2 cellular contexts compared by ENCODE assay signal in the genomic region with DNA sequence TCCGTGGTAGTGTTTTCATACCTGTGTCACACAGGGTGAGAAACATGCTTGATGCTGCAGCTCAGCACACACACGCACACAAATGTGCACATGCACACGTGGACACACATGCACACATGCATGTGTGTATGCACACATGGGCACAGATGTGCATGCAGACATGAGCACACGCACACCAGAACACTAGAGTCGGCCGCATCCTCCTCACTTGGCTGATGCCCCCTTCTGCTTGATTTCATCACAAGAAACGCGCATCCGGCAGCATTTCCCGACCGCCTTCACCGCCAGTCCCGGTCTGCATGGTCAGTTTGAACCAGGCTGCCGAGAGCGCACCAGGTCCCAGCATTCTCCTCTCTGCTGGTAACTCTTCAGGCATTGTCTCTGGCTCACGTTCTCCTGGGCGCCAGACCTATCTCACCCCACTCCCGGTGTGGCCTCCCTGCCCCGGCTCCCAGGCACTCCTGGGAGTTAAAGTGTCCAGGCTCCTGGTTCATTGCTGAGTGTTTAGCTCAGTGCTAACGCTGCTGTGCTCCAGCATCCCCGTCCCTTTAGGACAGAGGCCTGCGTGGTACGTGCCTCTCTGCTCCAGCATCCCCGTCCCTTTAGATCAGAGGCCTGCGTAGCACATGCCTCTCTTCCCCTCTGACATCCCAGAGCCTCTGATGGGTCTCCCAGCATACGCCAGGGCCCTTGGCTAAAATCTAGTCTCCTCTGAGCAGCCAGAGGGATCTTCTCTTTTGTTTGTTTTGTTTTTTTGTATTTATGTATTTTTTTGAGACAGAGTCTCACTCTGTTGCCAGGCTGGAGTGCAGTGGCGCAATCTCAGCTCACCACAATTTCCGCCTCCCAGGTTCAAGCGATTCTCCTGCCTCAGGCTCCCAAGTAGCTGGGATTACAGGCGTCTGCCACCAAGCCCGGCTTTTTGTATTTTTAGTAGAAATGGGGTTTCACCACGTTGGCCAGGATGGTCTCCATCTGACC.
A peak's percentile ranks its signal among the peaks of the same experiment; 100 is the strongest.
TF ChIP-seq lines count a peak whose summit lies in the region.

No MANE protein-coding gene starts in this region.

TF ChIP-seq in IMR-90, 13 proteins besides CTCF, POLR2A, EP300 and RAD21:
- TF ChIP-seq, protein P1, sequence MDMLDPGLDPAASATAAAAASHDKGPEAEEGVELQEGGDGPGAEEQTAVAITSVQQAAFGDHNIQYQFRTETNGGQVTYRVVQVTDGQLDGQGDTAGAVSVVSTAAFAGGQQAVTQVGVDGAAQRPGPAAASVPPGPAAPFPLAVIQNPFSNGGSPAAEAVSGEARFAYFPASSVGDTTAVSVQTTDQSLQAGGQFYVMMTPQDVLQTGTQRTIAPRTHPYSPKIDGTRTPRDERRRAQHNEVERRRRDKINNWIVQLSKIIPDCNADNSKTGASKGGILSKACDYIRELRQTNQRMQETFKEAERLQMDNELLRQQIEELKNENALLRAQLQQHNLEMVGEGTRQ (IDR thresholded peaks at IDR 0.05; ENCODE audit: low read depth, low read length) = no peak
- TF ChIP-seq SMC3 (IDR thresholded peaks at IDR 0.05; ENCODE audit: low read depth, low read length) (no peak), MAFK (IDR thresholded peaks at IDR 0.05; ENCODE audit: low read depth, low read length) (no peak), MXI1 (IDR thresholded peaks at IDR 0.05; ENCODE audit: borderline replicate concordance, low read depth, low read length) (no peak), CEBPB (IDR thresholded peaks at IDR 0.05; ENCODE audit: low read depth, low read length) (peak; percentile 51; the same call in 1 of the 2 replicates)
TF ChIP-seq in IMR-90: peak in this region for 1.

TF ChIP-seq in WTC11, 78 proteins besides CTCF, POLR2A, EP300 and RAD21:
- TF ChIP-seq ETV6 (CRISPR knock-in tag; IDR thresholded peaks at IDR 0.05) (no peak), TCF7 (CRISPR knock-in tag; IDR thresholded peaks at IDR 0.05; ENCODE audit: low read depth) (no peak), ZNF317 (CRISPR knock-in tag; IDR thresholded peaks at IDR 0.05; ENCODE audit: borderline replicate concordance, low read depth) (no peak), ELF4 (CRISPR knock-in tag; IDR thresholded peaks at IDR 0.05; ENCODE audit: low read depth) (no peak), FOXP1 (CRISPR knock-in tag; IDR thresholded peaks at IDR 0.05; ENCODE audit: borderline replicate concordance) (no peak), PRRX2 (CRISPR knock-in tag; IDR thresholded peaks at IDR 0.05) (no peak), NFYB (CRISPR knock-in tag; conservative IDR thresholded peaks at IDR 0.05; ENCODE audit: low read depth) (no peak), HMGA2 (CRISPR knock-in tag; IDR thresholded peaks at IDR 0.05) (no peak), RORB (CRISPR knock-in tag; IDR thresholded peaks at IDR 0.05) (no peak), NR2C2 (CRISPR knock-in tag; IDR thresholded peaks at IDR 0.05) (no peak)
- TF ChIP-seq, protein P2, sequence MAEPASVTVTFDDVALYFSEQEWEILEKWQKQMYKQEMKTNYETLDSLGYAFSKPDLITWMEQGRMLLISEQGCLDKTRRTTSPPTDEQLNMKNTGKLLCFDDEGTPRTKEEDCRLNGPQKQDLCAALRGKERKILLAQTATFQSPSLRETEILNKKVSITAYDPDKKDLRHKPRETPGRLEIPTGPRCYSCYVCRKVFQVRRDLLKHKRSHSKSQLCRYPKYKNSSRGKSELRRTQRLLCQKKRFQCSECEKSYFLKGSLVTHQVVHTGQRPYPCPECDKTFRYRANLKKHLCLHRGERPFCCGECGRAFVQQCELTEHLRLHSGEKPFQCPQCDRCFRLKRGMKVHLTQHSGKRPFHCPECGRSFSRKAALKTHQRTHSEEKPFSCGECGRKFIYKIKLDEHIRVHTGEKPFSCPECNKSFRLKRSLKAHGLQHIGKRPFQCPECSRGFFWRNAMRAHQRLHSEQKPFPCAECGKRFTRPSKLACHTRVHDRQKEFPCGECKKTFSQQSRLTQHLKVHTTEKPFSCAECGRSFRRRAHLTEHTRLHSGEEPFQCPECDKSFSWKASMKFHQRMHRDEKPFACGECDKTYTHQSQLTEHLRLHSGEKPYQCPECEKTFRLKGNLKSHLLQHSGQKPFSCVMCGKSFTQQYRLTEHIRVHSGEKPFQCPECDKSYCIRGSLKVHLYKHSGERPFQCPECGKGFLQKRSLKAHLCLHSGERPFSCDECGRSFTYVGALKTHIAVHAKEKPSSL (CRISPR knock-in tag; conservative IDR thresholded peaks at IDR 0.05) = no peak
- TF ChIP-seq, protein P3, sequence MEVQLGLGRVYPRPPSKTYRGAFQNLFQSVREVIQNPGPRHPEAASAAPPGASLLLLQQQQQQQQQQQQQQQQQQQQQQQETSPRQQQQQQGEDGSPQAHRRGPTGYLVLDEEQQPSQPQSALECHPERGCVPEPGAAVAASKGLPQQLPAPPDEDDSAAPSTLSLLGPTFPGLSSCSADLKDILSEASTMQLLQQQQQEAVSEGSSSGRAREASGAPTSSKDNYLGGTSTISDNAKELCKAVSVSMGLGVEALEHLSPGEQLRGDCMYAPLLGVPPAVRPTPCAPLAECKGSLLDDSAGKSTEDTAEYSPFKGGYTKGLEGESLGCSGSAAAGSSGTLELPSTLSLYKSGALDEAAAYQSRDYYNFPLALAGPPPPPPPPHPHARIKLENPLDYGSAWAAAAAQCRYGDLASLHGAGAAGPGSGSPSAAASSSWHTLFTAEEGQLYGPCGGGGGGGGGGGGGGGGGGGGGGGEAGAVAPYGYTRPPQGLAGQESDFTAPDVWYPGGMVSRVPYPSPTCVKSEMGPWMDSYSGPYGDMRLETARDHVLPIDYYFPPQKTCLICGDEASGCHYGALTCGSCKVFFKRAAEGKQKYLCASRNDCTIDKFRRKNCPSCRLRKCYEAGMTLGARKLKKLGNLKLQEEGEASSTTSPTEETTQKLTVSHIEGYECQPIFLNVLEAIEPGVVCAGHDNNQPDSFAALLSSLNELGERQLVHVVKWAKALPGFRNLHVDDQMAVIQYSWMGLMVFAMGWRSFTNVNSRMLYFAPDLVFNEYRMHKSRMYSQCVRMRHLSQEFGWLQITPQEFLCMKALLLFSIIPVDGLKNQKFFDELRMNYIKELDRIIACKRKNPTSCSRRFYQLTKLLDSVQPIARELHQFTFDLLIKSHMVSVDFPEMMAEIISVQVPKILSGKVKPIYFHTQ (CRISPR knock-in tag; IDR thresholded peaks at IDR 0.05) = no peak
- TF ChIP-seq, protein P4, sequence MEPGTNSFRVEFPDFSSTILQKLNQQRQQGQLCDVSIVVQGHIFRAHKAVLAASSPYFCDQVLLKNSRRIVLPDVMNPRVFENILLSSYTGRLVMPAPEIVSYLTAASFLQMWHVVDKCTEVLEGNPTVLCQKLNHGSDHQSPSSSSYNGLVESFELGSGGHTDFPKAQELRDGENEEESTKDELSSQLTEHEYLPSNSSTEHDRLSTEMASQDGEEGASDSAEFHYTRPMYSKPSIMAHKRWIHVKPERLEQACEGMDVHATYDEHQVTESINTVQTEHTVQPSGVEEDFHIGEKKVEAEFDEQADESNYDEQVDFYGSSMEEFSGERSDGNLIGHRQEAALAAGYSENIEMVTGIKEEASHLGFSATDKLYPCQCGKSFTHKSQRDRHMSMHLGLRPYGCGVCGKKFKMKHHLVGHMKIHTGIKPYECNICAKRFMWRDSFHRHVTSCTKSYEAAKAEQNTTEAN (CRISPR knock-in tag; IDR thresholded peaks at IDR 0.05) = no peak
- TF ChIP-seq, protein P5, sequence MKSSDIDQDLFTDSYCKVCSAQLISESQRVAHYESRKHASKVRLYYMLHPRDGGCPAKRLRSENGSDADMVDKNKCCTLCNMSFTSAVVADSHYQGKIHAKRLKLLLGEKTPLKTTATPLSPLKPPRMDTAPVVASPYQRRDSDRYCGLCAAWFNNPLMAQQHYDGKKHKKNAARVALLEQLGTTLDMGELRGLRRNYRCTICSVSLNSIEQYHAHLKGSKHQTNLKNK (CRISPR knock-in tag; IDR thresholded peaks at IDR 0.05) = no peak
- TF ChIP-seq, protein P6, sequence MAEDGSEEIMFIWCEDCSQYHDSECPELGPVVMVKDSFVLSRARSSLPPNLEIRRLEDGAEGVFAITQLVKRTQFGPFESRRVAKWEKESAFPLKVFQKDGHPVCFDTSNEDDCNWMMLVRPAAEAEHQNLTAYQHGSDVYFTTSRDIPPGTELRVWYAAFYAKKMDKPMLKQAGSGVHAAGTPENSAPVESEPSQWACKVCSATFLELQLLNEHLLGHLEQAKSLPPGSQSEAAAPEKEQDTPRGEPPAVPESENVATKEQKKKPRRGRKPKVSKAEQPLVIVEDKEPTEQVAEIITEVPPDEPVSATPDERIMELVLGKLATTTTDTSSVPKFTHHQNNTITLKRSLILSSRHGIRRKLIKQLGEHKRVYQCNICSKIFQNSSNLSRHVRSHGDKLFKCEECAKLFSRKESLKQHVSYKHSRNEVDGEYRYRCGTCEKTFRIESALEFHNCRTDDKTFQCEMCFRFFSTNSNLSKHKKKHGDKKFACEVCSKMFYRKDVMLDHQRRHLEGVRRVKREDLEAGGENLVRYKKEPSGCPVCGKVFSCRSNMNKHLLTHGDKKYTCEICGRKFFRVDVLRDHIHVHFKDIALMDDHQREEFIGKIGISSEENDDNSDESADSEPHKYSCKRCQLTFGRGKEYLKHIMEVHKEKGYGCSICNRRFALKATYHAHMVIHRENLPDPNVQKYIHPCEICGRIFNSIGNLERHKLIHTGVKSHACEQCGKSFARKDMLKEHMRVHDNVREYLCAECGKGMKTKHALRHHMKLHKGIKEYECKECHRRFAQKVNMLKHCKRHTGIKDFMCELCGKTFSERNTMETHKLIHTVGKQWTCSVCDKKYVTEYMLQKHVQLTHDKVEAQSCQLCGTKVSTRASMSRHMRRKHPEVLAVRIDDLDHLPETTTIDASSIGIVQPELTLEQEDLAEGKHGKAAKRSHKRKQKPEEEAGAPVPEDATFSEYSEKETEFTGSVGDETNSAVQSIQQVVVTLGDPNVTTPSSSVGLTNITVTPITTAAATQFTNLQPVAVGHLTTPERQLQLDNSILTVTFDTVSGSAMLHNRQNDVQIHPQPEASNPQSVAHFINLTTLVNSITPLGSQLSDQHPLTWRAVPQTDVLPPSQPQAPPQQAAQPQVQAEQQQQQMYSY (CRISPR knock-in tag; IDR thresholded peaks at IDR 0.05) = no peak
- TF ChIP-seq, protein P7, sequence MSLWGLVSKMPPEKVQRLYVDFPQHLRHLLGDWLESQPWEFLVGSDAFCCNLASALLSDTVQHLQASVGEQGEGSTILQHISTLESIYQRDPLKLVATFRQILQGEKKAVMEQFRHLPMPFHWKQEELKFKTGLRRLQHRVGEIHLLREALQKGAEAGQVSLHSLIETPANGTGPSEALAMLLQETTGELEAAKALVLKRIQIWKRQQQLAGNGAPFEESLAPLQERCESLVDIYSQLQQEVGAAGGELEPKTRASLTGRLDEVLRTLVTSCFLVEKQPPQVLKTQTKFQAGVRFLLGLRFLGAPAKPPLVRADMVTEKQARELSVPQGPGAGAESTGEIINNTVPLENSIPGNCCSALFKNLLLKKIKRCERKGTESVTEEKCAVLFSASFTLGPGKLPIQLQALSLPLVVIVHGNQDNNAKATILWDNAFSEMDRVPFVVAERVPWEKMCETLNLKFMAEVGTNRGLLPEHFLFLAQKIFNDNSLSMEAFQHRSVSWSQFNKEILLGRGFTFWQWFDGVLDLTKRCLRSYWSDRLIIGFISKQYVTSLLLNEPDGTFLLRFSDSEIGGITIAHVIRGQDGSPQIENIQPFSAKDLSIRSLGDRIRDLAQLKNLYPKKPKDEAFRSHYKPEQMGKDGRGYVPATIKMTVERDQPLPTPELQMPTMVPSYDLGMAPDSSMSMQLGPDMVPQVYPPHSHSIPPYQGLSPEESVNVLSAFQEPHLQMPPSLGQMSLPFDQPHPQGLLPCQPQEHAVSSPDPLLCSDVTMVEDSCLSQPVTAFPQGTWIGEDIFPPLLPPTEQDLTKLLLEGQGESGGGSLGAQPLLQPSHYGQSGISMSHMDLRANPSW (CRISPR knock-in tag; conservative IDR thresholded peaks at IDR 0.05; ENCODE audit: low read depth) = no peak
- TF ChIP-seq, protein P8, sequence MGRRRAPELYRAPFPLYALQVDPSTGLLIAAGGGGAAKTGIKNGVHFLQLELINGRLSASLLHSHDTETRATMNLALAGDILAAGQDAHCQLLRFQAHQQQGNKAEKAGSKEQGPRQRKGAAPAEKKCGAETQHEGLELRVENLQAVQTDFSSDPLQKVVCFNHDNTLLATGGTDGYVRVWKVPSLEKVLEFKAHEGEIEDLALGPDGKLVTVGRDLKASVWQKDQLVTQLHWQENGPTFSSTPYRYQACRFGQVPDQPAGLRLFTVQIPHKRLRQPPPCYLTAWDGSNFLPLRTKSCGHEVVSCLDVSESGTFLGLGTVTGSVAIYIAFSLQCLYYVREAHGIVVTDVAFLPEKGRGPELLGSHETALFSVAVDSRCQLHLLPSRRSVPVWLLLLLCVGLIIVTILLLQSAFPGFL (CRISPR knock-in tag; IDR thresholded peaks at IDR 0.05; ENCODE audit: borderline replicate concordance) = no peak
- TF ChIP-seq, protein P9, sequence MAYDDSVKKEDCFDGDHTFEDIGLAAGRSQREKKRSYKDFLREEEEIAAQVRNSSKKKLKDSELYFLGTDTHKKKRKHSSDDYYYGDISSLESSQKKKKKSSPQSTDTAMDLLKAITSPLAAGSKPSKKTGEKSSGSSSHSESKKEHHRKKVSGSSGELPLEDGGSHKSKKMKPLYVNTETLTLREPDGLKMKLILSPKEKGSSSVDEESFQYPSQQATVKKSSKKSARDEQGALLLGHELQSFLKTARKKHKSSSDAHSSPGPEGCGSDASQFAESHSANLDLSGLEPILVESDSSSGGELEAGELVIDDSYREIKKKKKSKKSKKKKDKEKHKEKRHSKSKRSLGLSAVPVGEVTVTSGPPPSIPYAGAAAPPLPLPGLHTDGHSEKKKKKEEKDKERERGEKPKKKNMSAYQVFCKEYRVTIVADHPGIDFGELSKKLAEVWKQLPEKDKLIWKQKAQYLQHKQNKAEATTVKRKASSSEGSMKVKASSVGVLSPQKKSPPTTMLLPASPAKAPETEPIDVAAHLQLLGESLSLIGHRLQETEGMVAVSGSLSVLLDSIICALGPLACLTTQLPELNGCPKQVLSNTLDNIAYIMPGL (CRISPR knock-in tag; IDR thresholded peaks at IDR 0.05) = no peak
TF ChIP-seq in WTC11: peak in this region for 0.
